ENCODE assay signal across 1 cellular context in genomic region chr1:26864610-26865480, GRCh38.
TF ChIP-seq lines count a peak whose summit lies in the region.

No MANE protein-coding gene starts in this region.

TF ChIP-seq in SK-N-SH, 30 proteins besides CTCF, POLR2A, EP300 and RAD21 (continued from another document):
- TF ChIP-seq POLR2AphosphoS5 (IDR thresholded peaks at IDR 0.05; ENCODE audit: low read depth, low read length), result peak; percentile 89
- TF ChIP-seq, protein P1, sequence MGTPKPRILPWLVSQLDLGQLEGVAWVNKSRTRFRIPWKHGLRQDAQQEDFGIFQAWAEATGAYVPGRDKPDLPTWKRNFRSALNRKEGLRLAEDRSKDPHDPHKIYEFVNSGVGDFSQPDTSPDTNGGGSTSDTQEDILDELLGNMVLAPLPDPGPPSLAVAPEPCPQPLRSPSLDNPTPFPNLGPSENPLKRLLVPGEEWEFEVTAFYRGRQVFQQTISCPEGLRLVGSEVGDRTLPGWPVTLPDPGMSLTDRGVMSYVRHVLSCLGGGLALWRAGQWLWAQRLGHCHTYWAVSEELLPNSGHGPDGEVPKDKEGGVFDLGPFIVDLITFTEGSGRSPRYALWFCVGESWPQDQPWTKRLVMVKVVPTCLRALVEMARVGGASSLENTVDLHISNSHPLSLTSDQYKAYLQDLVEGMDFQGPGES (IDR thresholded peaks at IDR 0.05; ENCODE audit: low read depth, low read length), result peak; percentile 73
- no peak for TF ChIP-seq NFIC (IDR thresholded peaks at IDR 0.05; ENCODE audit: borderline replicate concordance)
- peak; percentile 64 for TF ChIP-seq ELF1 (IDR thresholded peaks at IDR 0.05)
- no peak; the same call in 1 of the 2 replicates for TF ChIP-seq YY1 (IDR thresholded peaks at IDR 0.05; ENCODE audit: low read depth)
- TF ChIP-seq GABPA (IDR thresholded peaks at IDR 0.05; ENCODE audit: low read depth), result peak; percentile 70
